In the genomic region with DNA sequence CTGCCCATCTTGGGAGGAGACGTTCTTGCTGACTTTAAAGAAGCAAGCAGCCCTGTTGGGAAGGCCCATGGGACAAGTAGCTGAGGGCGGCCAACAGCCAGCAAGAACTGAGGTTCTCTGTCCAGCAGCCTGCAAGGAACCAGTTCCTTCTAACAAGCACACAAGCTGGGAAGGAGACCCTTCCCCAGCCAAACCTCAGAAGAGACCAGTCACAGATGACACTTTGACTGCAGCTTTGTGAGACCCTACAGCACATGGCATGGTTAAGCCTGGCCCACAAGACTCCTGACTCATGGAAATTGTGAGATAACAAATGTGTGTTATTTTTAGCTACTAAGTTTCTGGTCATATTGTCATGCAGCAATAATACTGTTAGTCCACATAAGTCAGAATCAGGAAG, we compare ENCODE assay signal across 1 cellular context.
TF ChIP-seq lines count a peak whose summit lies in the region.

No MANE protein-coding gene starts in this region.

TF ChIP-seq in K562, 482 proteins besides CTCF, POLR2A, EP300 and RAD21 (continued from another document and continues in another):
- TF ChIP-seq, protein P1, sequence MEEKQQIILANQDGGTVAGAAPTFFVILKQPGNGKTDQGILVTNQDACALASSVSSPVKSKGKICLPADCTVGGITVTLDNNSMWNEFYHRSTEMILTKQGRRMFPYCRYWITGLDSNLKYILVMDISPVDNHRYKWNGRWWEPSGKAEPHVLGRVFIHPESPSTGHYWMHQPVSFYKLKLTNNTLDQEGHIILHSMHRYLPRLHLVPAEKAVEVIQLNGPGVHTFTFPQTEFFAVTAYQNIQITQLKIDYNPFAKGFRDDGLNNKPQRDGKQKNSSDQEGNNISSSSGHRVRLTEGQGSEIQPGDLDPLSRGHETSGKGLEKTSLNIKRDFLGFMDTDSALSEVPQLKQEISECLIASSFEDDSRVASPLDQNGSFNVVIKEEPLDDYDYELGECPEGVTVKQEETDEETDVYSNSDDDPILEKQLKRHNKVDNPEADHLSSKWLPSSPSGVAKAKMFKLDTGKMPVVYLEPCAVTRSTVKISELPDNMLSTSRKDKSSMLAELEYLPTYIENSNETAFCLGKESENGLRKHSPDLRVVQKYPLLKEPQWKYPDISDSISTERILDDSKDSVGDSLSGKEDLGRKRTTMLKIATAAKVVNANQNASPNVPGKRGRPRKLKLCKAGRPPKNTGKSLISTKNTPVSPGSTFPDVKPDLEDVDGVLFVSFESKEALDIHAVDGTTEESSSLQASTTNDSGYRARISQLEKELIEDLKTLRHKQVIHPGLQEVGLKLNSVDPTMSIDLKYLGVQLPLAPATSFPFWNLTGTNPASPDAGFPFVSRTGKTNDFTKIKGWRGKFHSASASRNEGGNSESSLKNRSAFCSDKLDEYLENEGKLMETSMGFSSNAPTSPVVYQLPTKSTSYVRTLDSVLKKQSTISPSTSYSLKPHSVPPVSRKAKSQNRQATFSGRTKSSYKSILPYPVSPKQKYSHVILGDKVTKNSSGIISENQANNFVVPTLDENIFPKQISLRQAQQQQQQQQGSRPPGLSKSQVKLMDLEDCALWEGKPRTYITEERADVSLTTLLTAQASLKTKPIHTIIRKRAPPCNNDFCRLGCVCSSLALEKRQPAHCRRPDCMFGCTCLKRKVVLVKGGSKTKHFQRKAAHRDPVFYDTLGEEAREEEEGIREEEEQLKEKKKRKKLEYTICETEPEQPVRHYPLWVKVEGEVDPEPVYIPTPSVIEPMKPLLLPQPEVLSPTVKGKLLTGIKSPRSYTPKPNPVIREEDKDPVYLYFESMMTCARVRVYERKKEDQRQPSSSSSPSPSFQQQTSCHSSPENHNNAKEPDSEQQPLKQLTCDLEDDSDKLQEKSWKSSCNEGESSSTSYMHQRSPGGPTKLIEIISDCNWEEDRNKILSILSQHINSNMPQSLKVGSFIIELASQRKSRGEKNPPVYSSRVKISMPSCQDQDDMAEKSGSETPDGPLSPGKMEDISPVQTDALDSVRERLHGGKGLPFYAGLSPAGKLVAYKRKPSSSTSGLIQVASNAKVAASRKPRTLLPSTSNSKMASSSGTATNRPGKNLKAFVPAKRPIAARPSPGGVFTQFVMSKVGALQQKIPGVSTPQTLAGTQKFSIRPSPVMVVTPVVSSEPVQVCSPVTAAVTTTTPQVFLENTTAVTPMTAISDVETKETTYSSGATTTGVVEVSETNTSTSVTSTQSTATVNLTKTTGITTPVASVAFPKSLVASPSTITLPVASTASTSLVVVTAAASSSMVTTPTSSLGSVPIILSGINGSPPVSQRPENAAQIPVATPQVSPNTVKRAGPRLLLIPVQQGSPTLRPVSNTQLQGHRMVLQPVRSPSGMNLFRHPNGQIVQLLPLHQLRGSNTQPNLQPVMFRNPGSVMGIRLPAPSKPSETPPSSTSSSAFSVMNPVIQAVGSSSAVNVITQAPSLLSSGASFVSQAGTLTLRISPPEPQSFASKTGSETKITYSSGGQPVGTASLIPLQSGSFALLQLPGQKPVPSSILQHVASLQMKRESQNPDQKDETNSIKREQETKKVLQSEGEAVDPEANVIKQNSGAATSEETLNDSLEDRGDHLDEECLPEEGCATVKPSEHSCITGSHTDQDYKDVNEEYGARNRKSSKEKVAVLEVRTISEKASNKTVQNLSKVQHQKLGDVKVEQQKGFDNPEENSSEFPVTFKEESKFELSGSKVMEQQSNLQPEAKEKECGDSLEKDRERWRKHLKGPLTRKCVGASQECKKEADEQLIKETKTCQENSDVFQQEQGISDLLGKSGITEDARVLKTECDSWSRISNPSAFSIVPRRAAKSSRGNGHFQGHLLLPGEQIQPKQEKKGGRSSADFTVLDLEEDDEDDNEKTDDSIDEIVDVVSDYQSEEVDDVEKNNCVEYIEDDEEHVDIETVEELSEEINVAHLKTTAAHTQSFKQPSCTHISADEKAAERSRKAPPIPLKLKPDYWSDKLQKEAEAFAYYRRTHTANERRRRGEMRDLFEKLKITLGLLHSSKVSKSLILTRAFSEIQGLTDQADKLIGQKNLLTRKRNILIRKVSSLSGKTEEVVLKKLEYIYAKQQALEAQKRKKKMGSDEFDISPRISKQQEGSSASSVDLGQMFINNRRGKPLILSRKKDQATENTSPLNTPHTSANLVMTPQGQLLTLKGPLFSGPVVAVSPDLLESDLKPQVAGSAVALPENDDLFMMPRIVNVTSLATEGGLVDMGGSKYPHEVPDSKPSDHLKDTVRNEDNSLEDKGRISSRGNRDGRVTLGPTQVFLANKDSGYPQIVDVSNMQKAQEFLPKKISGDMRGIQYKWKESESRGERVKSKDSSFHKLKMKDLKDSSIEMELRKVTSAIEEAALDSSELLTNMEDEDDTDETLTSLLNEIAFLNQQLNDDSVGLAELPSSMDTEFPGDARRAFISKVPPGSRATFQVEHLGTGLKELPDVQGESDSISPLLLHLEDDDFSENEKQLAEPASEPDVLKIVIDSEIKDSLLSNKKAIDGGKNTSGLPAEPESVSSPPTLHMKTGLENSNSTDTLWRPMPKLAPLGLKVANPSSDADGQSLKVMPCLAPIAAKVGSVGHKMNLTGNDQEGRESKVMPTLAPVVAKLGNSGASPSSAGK (IDR thresholded peaks at IDR 0.05): peak; percentile 87
- TF ChIP-seq, protein P2, sequence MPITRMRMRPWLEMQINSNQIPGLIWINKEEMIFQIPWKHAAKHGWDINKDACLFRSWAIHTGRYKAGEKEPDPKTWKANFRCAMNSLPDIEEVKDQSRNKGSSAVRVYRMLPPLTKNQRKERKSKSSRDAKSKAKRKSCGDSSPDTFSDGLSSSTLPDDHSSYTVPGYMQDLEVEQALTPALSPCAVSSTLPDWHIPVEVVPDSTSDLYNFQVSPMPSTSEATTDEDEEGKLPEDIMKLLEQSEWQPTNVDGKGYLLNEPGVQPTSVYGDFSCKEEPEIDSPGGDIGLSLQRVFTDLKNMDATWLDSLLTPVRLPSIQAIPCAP (CRISPR knock-in tag; IDR thresholded peaks at IDR 0.05; ENCODE audit: borderline replicate concordance): no peak
- no peak for TF ChIP-seq ELF4 (CRISPR knock-in tag; IDR thresholded peaks at IDR 0.05)
- TF ChIP-seq TARDBP (IDR thresholded peaks at IDR 0.05): no peak
- TF ChIP-seq ZNF121 (CRISPR knock-in tag; conservative IDR thresholded peaks at IDR 0.05): no peak
- TF ChIP-seq ETS2 (tag; IDR thresholded peaks at IDR 0.05; ENCODE audit: borderline replicate concordance, poor library complexity, severe bottlenecking): no peak
- TF ChIP-seq CHCHD3 (CRISPR knock-in tag; IDR thresholded peaks at IDR 0.05): no peak
- TF ChIP-seq FOXK1 (CRISPR knock-in tag; IDR thresholded peaks at IDR 0.05; ENCODE audit: borderline replicate concordance): no peak
- TF ChIP-seq GTF2E2 (tag; IDR thresholded peaks at IDR 0.05): 0 out of 2 replicates have a peak, but pooled peaks have one; percentile 28
- no peak for TF ChIP-seq ZNF217 (CRISPR knock-in tag; IDR thresholded peaks at IDR 0.05)
- no peak for TF ChIP-seq NEUROD1 (IDR thresholded peaks at IDR 0.05; ENCODE audit: borderline replicate concordance, low read depth, low read length, partially characterized antibody)
- peak; percentile 53 for TF ChIP-seq SMARCA4 (IDR thresholded peaks at IDR 0.05)
- TF ChIP-seq, protein P3, sequence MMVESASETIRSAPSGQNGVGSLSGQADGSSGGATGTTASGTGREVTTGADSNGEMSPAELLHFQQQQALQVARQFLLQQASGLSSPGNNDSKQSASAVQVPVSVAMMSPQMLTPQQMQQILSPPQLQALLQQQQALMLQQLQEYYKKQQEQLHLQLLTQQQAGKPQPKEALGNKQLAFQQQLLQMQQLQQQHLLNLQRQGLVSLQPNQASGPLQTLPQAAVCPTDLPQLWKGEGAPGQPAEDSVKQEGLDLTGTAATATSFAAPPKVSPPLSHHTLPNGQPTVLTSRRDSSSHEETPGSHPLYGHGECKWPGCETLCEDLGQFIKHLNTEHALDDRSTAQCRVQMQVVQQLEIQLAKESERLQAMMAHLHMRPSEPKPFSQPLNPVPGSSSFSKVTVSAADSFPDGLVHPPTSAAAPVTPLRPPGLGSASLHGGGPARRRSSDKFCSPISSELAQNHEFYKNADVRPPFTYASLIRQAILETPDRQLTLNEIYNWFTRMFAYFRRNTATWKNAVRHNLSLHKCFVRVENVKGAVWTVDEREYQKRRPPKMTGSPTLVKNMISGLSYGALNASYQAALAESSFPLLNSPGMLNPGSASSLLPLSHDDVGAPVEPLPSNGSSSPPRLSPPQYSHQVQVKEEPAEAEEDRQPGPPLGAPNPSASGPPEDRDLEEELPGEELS (CRISPR knock-in tag; IDR thresholded peaks at IDR 0.05; ENCODE audit: borderline replicate concordance): no peak
- no peak for TF ChIP-seq PTRF (tag; IDR thresholded peaks at IDR 0.05)
- TF ChIP-seq ZNF133 (CRISPR knock-in tag; IDR thresholded peaks at IDR 0.05): no peak
- no peak for TF ChIP-seq KAT7 (CRISPR knock-in tag; IDR thresholded peaks at IDR 0.05; ENCODE audit: borderline replicate concordance)
- no peak for TF ChIP-seq ZNF780A (CRISPR knock-in tag; IDR thresholded peaks at IDR 0.05)
- no peak for TF ChIP-seq SNIP1 (IDR thresholded peaks at IDR 0.05; ENCODE audit: low read depth)
- TF ChIP-seq MAFK (IDR thresholded peaks at IDR 0.05; ENCODE audit: low read length): peak; percentile 47; the same call in 1 of the 2 replicates
- TF ChIP-seq PHF20 (IDR thresholded peaks at IDR 0.05; ENCODE audit: partially characterized antibody): no peak
- no peak for TF ChIP-seq KLF1 (tag; IDR thresholded peaks at IDR 0.05)
- TF ChIP-seq BACH1 (tag; IDR thresholded peaks at IDR 0.05): peak; percentile 33; the same call in 1 of the 2 replicates
- no peak for TF ChIP-seq HEY1 (CRISPR knock-in tag; IDR thresholded peaks at IDR 0.05; ENCODE audit: borderline replicate concordance)
- no peak for TF ChIP-seq ZNF224 (CRISPR knock-in tag; IDR thresholded peaks at IDR 0.05)
- TF ChIP-seq IRF2 (CRISPR knock-in tag; IDR thresholded peaks at IDR 0.05): no peak
- no peak for TF ChIP-seq HNRNPH1 (optimal IDR thresholded peaks at IDR 0.05; ENCODE audit: low read depth, low read length)
- peak; percentile 71 for TF ChIP-seq C11orf30 (IDR thresholded peaks at IDR 0.05; ENCODE audit: low read depth)
- peak; percentile 22; the same call in 1 of the 2 replicates for TF ChIP-seq MAFF (IDR thresholded peaks at IDR 0.05; ENCODE audit: low read length)
- 0 out of 2 replicates have a peak, but pooled peaks have one; percentile 20 for TF ChIP-seq SOX6 (IDR thresholded peaks at IDR 0.05)
- no peak for TF ChIP-seq YBX1 (IDR thresholded peaks at IDR 0.05)
- TF ChIP-seq ZFX (CRISPR knock-in tag; IDR thresholded peaks at IDR 0.05): peak; percentile 52; the same call in 1 of the 2 replicates
- TF ChIP-seq KDM1A (IDR thresholded peaks at IDR 0.05): no peak
- peak; percentile 34; the same call in 1 of the 2 replicates for TF ChIP-seq HSF4 (CRISPR knock-in tag; IDR thresholded peaks at IDR 0.05; ENCODE audit: borderline replicate concordance)
- TF ChIP-seq SUPT5H (IDR thresholded peaks at IDR 0.05): no peak
- TF ChIP-seq, protein P4, sequence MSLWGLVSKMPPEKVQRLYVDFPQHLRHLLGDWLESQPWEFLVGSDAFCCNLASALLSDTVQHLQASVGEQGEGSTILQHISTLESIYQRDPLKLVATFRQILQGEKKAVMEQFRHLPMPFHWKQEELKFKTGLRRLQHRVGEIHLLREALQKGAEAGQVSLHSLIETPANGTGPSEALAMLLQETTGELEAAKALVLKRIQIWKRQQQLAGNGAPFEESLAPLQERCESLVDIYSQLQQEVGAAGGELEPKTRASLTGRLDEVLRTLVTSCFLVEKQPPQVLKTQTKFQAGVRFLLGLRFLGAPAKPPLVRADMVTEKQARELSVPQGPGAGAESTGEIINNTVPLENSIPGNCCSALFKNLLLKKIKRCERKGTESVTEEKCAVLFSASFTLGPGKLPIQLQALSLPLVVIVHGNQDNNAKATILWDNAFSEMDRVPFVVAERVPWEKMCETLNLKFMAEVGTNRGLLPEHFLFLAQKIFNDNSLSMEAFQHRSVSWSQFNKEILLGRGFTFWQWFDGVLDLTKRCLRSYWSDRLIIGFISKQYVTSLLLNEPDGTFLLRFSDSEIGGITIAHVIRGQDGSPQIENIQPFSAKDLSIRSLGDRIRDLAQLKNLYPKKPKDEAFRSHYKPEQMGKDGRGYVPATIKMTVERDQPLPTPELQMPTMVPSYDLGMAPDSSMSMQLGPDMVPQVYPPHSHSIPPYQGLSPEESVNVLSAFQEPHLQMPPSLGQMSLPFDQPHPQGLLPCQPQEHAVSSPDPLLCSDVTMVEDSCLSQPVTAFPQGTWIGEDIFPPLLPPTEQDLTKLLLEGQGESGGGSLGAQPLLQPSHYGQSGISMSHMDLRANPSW (CRISPR knock-in tag; IDR thresholded peaks at IDR 0.05): no peak
- TF ChIP-seq MAFG (tag; conservative IDR thresholded peaks at IDR 0.05): peak; percentile 58
- peak; percentile 44; the same call in 1 of the 2 replicates for TF ChIP-seq MYC (IDR thresholded peaks at IDR 0.05; ENCODE audit: low read depth, low read length)
- no peak for TF ChIP-seq MYC (CRISPR knock-in tag; IDR thresholded peaks at IDR 0.05; ENCODE audit: borderline replicate concordance, low read depth)
- 0 out of 4 replicates have a peak, but pooled peaks of 1 of the 2 experiments have one; percentile 29 for TF ChIP-seq TRIM24 (IDR thresholded peaks at IDR 0.05)
- peak; percentile 24; the same call in 1 of the 2 replicates for TF ChIP-seq SMARCE1 (IDR thresholded peaks at IDR 0.05)
- no peak for TF ChIP-seq MTA1 (IDR thresholded peaks at IDR 0.05; ENCODE audit: borderline replicate concordance)
- no peak for TF ChIP-seq FOXK2 (conservative IDR thresholded peaks at IDR 0.05 in 1 of 2, IDR thresholded peaks at IDR 0.05 in 1 of 2; ENCODE audit: low read depth in 2 of 2)
- TF ChIP-seq, protein P5, sequence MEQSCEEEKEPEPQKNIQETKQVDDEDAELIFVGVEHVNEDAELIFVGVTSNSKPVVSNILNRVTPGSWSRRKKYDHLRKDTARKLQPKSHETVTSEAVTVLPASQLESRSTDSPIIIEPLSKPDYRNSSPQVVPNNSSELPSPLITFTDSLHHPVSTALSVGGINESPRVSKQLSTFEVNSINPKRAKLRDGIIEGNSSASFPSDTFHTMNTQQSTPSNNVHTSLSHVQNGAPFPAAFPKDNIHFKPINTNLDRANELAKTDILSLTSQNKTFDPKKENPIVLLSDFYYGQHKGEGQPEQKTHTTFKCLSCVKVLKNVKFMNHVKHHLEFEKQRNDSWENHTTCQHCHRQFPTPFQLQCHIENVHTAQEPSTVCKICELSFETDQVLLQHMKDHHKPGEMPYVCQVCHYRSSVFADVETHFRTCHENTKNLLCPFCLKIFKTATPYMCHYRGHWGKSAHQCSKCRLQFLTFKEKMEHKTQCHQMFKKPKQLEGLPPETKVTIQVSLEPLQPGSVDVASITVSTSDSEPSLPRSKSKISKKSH (CRISPR knock-in tag; IDR thresholded peaks at IDR 0.05): no peak
- TF ChIP-seq, protein P6, sequence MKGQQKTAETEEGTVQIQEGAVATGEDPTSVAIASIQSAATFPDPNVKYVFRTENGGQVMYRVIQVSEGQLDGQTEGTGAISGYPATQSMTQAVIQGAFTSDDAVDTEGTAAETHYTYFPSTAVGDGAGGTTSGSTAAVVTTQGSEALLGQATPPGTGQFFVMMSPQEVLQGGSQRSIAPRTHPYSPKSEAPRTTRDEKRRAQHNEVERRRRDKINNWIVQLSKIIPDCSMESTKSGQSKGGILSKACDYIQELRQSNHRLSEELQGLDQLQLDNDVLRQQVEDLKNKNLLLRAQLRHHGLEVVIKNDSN (CRISPR knock-in tag; IDR thresholded peaks at IDR 0.05): no peak
- TF ChIP-seq, protein P7, sequence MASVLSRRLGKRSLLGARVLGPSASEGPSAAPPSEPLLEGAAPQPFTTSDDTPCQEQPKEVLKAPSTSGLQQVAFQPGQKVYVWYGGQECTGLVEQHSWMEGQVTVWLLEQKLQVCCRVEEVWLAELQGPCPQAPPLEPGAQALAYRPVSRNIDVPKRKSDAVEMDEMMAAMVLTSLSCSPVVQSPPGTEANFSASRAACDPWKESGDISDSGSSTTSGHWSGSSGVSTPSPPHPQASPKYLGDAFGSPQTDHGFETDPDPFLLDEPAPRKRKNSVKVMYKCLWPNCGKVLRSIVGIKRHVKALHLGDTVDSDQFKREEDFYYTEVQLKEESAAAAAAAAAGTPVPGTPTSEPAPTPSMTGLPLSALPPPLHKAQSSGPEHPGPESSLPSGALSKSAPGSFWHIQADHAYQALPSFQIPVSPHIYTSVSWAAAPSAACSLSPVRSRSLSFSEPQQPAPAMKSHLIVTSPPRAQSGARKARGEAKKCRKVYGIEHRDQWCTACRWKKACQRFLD (CRISPR knock-in tag; IDR thresholded peaks at IDR 0.05): no peak; the same call in 1 of the 2 replicates
